In genomic region chr4:159983080-159983479, GRCh38 we compare ENCODE assay signal across 30 cellular contexts.
"Had no signal": no experiment of that assay in that cellular context is flagged by ENCODE, and none has a peak within 500 bp of the region (broad histone marks: within the 10 kb centered on the region; RNA-seq: fewer than 3 reads in every experiment).

No MANE protein-coding gene starts in this region.

- H3K4me3 ChIP-seq: ascending aorta, esophagus muscularis mucosa, heart right ventricle, lung, right lobe of liver, skin epidermis, uterus had no signal

- H3K36me3 ChIP-seq: ascending aorta, esophagus muscularis mucosa, heart right ventricle, neutrophil, right lobe of liver, uterus, WERI-Rb-1 had no signal

- H3K9me3 ChIP-seq: ascending aorta, esophagus muscularis mucosa, heart right ventricle, neutrophil, right lobe of liver, uterus had no signal

- DNase-seq: activated CD4-positive, alpha-beta memory T cell treated with anti-CD3 and anti-CD28 coated beads for 36 hours; activated CD4-positive, alpha-beta T cell treated with anti-CD3 and anti-CD28 coated beads, Interleukin-2, amount 10 ng/mL, durations not matched to agents 24 days and 14 days; activated CD4-positive, CD25-positive, alpha-beta regulatory T cell treated with anti-CD3 and anti-CD28 coated beads, Interleukin-2, amount 50 U/mL, for 72 hours; activated CD8-positive, alpha-beta memory T cell treated with anti-CD3 and anti-CD28 coated beads, Interleukin-2, amount 50 U/mL, for 4 hours; activated gamma-delta T cell; activated naive CD4-positive, alpha-beta T cell treated with anti-CD3 and anti-CD28 coated beads, Interleukin-2, amount 10 ng/mL, durations not matched to agents 7 days and 5 days; activated naive CD8-positive, alpha-beta T cell treated with anti-CD3 and anti-CD28 coated beads, Interleukin-2, amount 10 ng/mL, durations not matched to agents 7 days and 5 days; activated T-cell treated with anti-CD3 and anti-CD28 coated beads, Interleukin-2, amount 50 U/mL, for 1 hour; dermis blood vessel endothelial cell; effector CD4-positive, alpha-beta T cell; foreskin melanocyte; heart right ventricle; kidney glomerular epithelial cell; naive B cell; nephron progenitor cell; right lobe of liver; stimulated activated CD4-positive, alpha-beta T cell treated with anti-CD3 and anti-CD28 coated beads, Interleukin-12 subunit alpha, Interleukin-12 subunit beta, amount 100 ng/mL, for 4 hours; stimulated activated CD4-positive, alpha-beta T cell treated with anti-CD3 and anti-CD28 coated beads, Interleukin-4, amount 100 ng/mL, for 24 hours; stimulated activated naive CD8-positive, alpha-beta T cell treated with anti-CD3 and anti-CD28 coated beads, Interleukin-15, amount 100 ng/mL, for 72 hours; substantia nigra; T-helper 17 cell; T1000; uterus; WERI-Rb-1 had no signal

- H3K27ac ChIP-seq: ascending aorta, esophagus muscularis mucosa, heart right ventricle, neutrophil, right lobe of liver, skin epidermis, uterus, WERI-Rb-1 had no signal

- H3K27me3 ChIP-seq: ascending aorta, esophagus muscularis mucosa, heart right ventricle, neutrophil, right lobe of liver, uterus had no signal

- H3K4me1 ChIP-seq: ascending aorta, esophagus muscularis mucosa, heart right ventricle, right lobe of liver, uterus had no signal

- FAIRE-seq: colon had no signal
